ENCODE assay signal across 9 cellular contexts in the genomic region with DNA sequence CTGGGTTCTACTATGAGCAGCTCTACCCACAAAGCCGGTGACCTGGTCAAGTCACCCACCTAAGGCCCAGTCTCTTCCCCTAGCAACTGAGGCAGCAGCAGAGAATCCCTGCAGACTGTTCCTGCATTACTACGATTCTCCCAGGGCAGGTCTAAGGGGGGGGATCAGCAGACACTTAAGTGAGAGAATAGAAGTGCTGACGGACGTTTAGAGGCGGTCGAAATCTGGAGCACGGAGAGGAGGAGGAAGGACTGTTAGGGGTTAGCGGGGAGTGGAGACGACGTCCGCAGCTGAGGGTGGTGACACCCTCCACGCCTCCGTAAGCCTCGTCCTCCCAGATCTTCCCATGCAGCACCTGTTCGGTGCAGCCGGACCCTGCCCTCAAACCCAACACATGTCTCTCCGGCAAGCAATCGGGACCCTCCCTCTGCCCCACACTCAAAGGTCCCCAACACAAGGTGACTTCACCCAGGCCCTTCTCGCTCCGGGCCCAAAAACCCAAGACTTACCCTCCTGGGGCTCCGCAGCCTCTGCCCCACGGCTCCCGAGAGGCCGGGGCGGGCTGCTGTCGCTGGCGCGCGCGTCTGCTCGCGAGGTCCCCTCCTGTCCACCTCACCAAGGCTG. TPM values are rescaled to one million over a fixed set of nuclear protein-coding genes. Genes with fewer than 3 reads are reported as not detected.
DNase-seq lines count a peak whose midpoint lies in the region; FAIRE-seq and TF ChIP-seq lines count a peak whose summit lies in the region.
"Not testable (repeated sequence)": the region's sequence is repeated elsewhere in the genome, so short reads cannot be mapped to it uniquely, and the experiment has no call there.
"Had no signal": no experiment of that assay in that cellular context is flagged by ENCODE, and none has a peak within 500 bp of the region (broad histone marks: within the 10 kb centered on the region; RNA-seq: fewer than 3 reads in every experiment).

No MANE protein-coding gene starts in this region.

- H3K4me3 Mint-ChIP-seq in astrocyte (ENCODE audit: unreplicated experiment), result peak overlapping the region; percentile 93

- not testable (repeated sequence) for H3K27me3 Mint-ChIP-seq in astrocyte (ENCODE audit: low read depth, unreplicated experiment)

- not testable (repeated sequence) for H3K79me2 ChIP-seq in KMS-11 (ENCODE audit: insufficient read depth, low read depth); astrocyte (ENCODE audit: insufficient read depth, low read length); fibroblast of lung (ENCODE audit: control insufficient read depth, insufficient read depth, low read length)

- not testable (repeated sequence) for TF ChIP-seq CTCF in GM12875 (IDR thresholded peaks at IDR 0.05; ENCODE audit: borderline replicate concordance, insufficient read depth, low read depth, low read length); KMS-11 (conservative IDR thresholded peaks at IDR 0.05; ENCODE audit: low read depth, low read length); VCaP (conservative IDR thresholded peaks at IDR 0.05); astrocyte (IDR thresholded peaks at IDR 0.05; ENCODE audit: insufficient read depth, low read depth, low read length); fibroblast of lung (conservative IDR thresholded peaks at IDR 0.05 in 1 of 2, IDR thresholded peaks at IDR 0.05 in 1 of 2; ENCODE audit: low read depth in 1 of 2, low read length in 2 of 2); lower leg skin (IDR thresholded peaks at IDR 0.05); retinal pigment epithelial cell (conservative IDR thresholded peaks at IDR 0.05; ENCODE audit: low read depth, low read length)

- FAIRE-seq in astrocyte (lab: Jason Lieb, UNC), result not testable (repeated sequence)

- peak overlapping the region; percentile 78 for H3K4me2 ChIP-seq in KMS-11
- H3K4me2 ChIP-seq in astrocyte (ENCODE audit: low read length), result peak overlapping the region; percentile 90
- peak overlapping the region; percentile 25 for H3K4me2 ChIP-seq in fibroblast of lung (ENCODE audit: extremely low read depth, insufficient read depth, low read length)

- peak overlapping the region; percentile 82 for H2AFZ ChIP-seq in KMS-11 (ENCODE audit: low read depth)
- not testable (repeated sequence) for H2AFZ ChIP-seq in astrocyte (ENCODE audit: low read depth, low read length); fibroblast of lung (ENCODE audit: low read length)

- H3K4me1 Mint-ChIP-seq in astrocyte (ENCODE audit: low read depth, unreplicated experiment), result not testable (repeated sequence)

- H4K20me1 ChIP-seq in KMS-11 (ENCODE audit: insufficient read depth); astrocyte (ENCODE audit: insufficient read depth, low read length); fibroblast of lung (ENCODE audit: control insufficient read depth, extremely low read depth, insufficient read depth, low read length): not testable (repeated sequence)

- not testable (repeated sequence) for H3K27me3 ChIP-seq in KMS-11 (ENCODE audit: insufficient read depth, low read depth); astrocyte (ENCODE audit: insufficient read depth, low read length); fibroblast of lung (ENCODE audit: control insufficient read depth, insufficient read depth, low read length)

- not testable (repeated sequence) for H3K9me3 ChIP-seq in astrocyte (ENCODE audit: insufficient read depth, low read depth, low read length); fibroblast of lung (ENCODE audit: control insufficient read depth, insufficient read depth, low read depth, low read length)

- not testable (repeated sequence) for TF ChIP-seq POLR2A in lower leg skin (IDR thresholded peaks at IDR 0.05)

- H3K4me3 ChIP-seq in GM12875 (ENCODE audit: low read depth, low read length), result peak overlapping the region; percentile 82
- H3K4me3 ChIP-seq in KMS-11 (IDR thresholded peaks at IDR 0.05; ENCODE audit: insufficient read depth, low read depth, low read length), result not testable (repeated sequence)
- peak overlapping the region; percentile 72 for H3K4me3 ChIP-seq in astrocyte (ENCODE audit: insufficient read depth, low read depth, low read length)
- H3K4me3 ChIP-seq in fibroblast of lung (replicated peaks in 1 of 4; ENCODE audit: control extremely low read depth in 1 of 4, insufficient read depth in 1 of 4, low read depth in 3 of 4, low read length in 4 of 4), result peak overlapping the region; percentile 40 to 74 (median 64)
- H3K4me3 ChIP-seq in lower leg skin (ENCODE audit: low read depth, poor library complexity, severe bottlenecking), result peak overlapping the region; percentile 83
- peak overlapping the region; percentile 69 for H3K4me3 ChIP-seq in retinal pigment epithelial cell (ENCODE audit: low read length)

- H3K9me3 Mint-ChIP-seq in astrocyte (ENCODE audit: unreplicated experiment), result not testable (repeated sequence)

- H3K4me1 ChIP-seq in KMS-11 (ENCODE audit: low read depth, poor library complexity, severe bottlenecking); astrocyte (ENCODE audit: insufficient read depth, low read length); fibroblast of lung (ENCODE audit: control insufficient read depth, extremely low read depth, insufficient read depth, low read length): not testable (repeated sequence)

- not testable (repeated sequence) for DNase-seq in astrocyte (ENCODE audit: low read depth); lower leg skin (ENCODE audit: low spot score in 2 of 2); retinal pigment epithelial cell (ENCODE audit: low read depth)
- DNase-seq in fibroblast of lung (ENCODE audit: low read depth in 2 of 2), result peak in 1 of 2 donors; percentile 6

- 1 to 2% methylated on average over 18 to 20 of the region's 32 CpGs for WGBS in lower leg skin, 2 donors

- intact Hi-C loops in lower leg skin (cut with DNase I; ENCODE audit: low total_unique reads), result not testable (repeated sequence)

- H3K36me3 Mint-ChIP-seq in astrocyte (ENCODE audit: low read depth, unreplicated experiment), result not testable (repeated sequence)

- peak overlapping the region; percentile 31; the same call in 1 of the 2 replicates for H3K27ac ChIP-seq in KMS-11
- peak overlapping the region; percentile 85 for H3K27ac ChIP-seq in VCaP
- H3K27ac ChIP-seq in astrocyte (ENCODE audit: low read depth, low read length), result peak overlapping the region; percentile 12
- H3K27ac ChIP-seq in fibroblast of lung (ENCODE audit: insufficient read depth, low read length), result peak overlapping the region; percentile 14

- not testable (repeated sequence) for H3K36me3 ChIP-seq in KMS-11 (ENCODE audit: insufficient read depth); astrocyte (ENCODE audit: insufficient read depth, low read length); fibroblast of lung (ENCODE audit: control insufficient read depth, insufficient read depth, low read length)

- H3K27ac Mint-ChIP-seq in astrocyte (ENCODE audit: unreplicated experiment), result peak overlapping the region; percentile 89

- H3K9ac ChIP-seq in KMS-11 (peak overlapping the region; percentile 75; the same call in 1 of the 2 replicates), astrocyte (ENCODE audit: low read length) (peak overlapping the region; percentile 89), fibroblast of lung (ENCODE audit: insufficient read depth, low read length) (peak overlapping the region; percentile 69)

RNA-seq across cellular contexts. Expression of gene POM121C, which starts 0.6 kb away (rescaled TPM):
- 42.9 and 48.5 TPM in 2 replicates for total RNA-seq in astrocyte
- 5.1 and 6.9 TPM in 2 replicates for total RNA-seq in fibroblast of lung
- polyA plus RNA-seq in fibroblast of lung, result 14.7 and 15.5 TPM in 2 replicates
- 21.5 and 21.9 TPM in 2 replicates for polyA plus RNA-seq in fibroblast of lung (2012)
- polyA minus RNA-seq in fibroblast of lung (ENCODE audit: low replicate concordance), result 140 and 176 TPM in 2 replicates
- total RNA-seq in lower leg skin, result 10 to 100 TPM; 19.7 to 33.8 (median 25.7) TPM

RNA-seq across cellular contexts. Expression of gene SPDYE5, which starts 6.7 kb away (rescaled TPM):
- not detected in 2 replicates for total RNA-seq in astrocyte
- not detected in 2 replicates for total RNA-seq in fibroblast of lung
- not detected in 2 replicates for polyA plus RNA-seq in fibroblast of lung
- 0.07 TPM in 1 of 2 replicates, not detected in the other for polyA plus RNA-seq in fibroblast of lung (2012)
- polyA minus RNA-seq in fibroblast of lung (ENCODE audit: low replicate concordance), result not detected in 2 replicates
- under 1 TPM in 1 of 4 donors, not detected in 3; 0.17 TPM for total RNA-seq in lower leg skin
- total RNA-seq: posterior vena cava, subcutaneous adipose tissue had no signal

Comparison
In these comparisons a context has a peak if more than half of its experiments do, and no peak if none do; other contexts are left out.
1. H3K27ac ChIP-seq: peak in every context shown above with its lines; median percentile 85 in VCaP; 31 in KMS-11; 14 in fibroblast of lung; 12 in astrocyte.
2. H3K4me2 ChIP-seq: peak in every context shown above with its lines; median percentile 90 in astrocyte; 78 in KMS-11; 25 in fibroblast of lung.